ENCODE assay signal across 17 cellular contexts in the genomic region with DNA sequence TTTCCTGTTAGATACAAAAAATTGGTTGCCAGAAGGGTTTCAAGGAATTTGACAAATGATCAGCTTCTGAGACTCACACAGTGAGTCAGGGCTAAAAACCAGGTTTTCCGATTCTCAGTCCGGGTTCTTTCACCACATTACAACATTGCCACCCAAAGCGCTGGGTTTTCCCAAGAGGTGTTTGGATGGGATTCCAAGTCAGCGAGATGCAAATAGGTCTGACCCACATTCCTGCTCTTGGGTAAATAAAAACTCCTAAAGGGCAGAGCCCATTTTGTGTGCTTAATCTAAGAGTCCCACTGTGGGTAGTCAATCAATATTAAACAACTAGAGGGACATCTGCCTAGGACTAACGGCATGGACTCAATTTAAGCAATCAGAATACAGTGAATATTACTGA. TPM values are rescaled to one million over a fixed set of nuclear protein-coding genes. Genes with fewer than 3 reads are reported as not detected.
DNase-seq lines count a peak whose midpoint lies in the region; ATAC-seq and TF ChIP-seq lines count a peak whose summit lies in the region.
"Had no signal": no experiment of that assay in that cellular context is flagged by ENCODE, and none has a peak within 500 bp of the region (broad histone marks: within the 10 kb centered on the region; RNA-seq: fewer than 3 reads in every experiment).

No MANE protein-coding gene starts in this region.

- H3K27me3 Mint-ChIP-seq in T-cell, result no peaks in the 10 kb centered on the region
- H3K27me3 Mint-ChIP-seq: activated naive CD8-positive, alpha-beta T cell treated with anti-CD3 and anti-CD28 coated beads, Interleukin-2, amount 50 U/mL, for 24 hours; effector memory CD8-positive, alpha-beta T cell had no signal

- ATAC-seq in T-cell (replicated peaks in 1 of 4) (no peak), aorta (ENCODE audit: low FRiP score) (no peak)
- ATAC-seq: activated naive CD8-positive, alpha-beta T cell treated with anti-CD3 and anti-CD28 coated beads, Interleukin-2, amount 50 U/mL, for 24 hours; CD8-positive, alpha-beta T cell; effector memory CD8-positive, alpha-beta T cell; heart right ventricle; right cardiac atrium had no signal

- intact Hi-C loops in aorta (cut with DNase I), result no loop called here
- intact Hi-C loops in posterior cingulate gyrus (cut with DNase I), result no loop called here

- H3K27ac Mint-ChIP-seq in T-cell, result no peak overlapping the region
- H3K27ac Mint-ChIP-seq: activated naive CD8-positive, alpha-beta T cell treated with anti-CD3 and anti-CD28 coated beads, Interleukin-2, amount 50 U/mL, for 24 hours; CD8-positive, alpha-beta T cell; effector memory CD8-positive, alpha-beta T cell; mesothelial cell of epicardium had no signal

- CTCF ChIA-PET in T-cell (lab: Charles Lee), result no interaction called here

- peaks cover 53% of the 10 kb centered on the region for H3K4me1 ChIP-seq in iPS-20b (ENCODE audit: insufficient read depth, low read length)
- peaks cover 2 to 11% of the 10 kb centered on the region in 2 donors for H3K4me1 ChIP-seq in aorta (ENCODE audit: control insufficient read depth in 1 of 2, insufficient read depth in 2 of 2, low read length in 2 of 2)

- no peak for TF ChIP-seq CTCF in astrocyte of the spinal cord (IDR thresholded peaks at IDR 0.05; ENCODE audit: low read depth, low read length)

- 9 to 20% methylated on average over 5 of the region's 5 CpGs for WGBS in aorta, 2 donors

- H3K4me3 ChIP-seq in astrocyte of the spinal cord (ENCODE audit: low read depth, low read length), result no peak overlapping the region
- H3K4me3 ChIP-seq in iPS-20b (ENCODE audit: low read length), result peak overlapping the region; percentile 59
- H3K4me3 ChIP-seq in aorta (ENCODE audit: low read length in 2 of 2), result no peak overlapping the region
- H3K4me3 ChIP-seq: heart right ventricle had no signal

- H3K36me3 ChIP-seq in iPS-20b (ENCODE audit: insufficient read depth, low read depth, low read length) (no peaks in the 10 kb centered on the region), aorta (ENCODE audit: control insufficient read depth in 1 of 2, insufficient read depth in 2 of 2, low read length in 1 of 2) (no peaks in the 10 kb centered on the region)
- H3K36me3 ChIP-seq: heart right ventricle had no signal

- H3K4me1 Mint-ChIP-seq in T-cell, result peaks cover 18 to 21% (median 21%) of the 10 kb centered on the region in 3 donors

- peak overlapping the region; percentile 74 for H3K27ac ChIP-seq in iPS-20b (ENCODE audit: low read length)
- H3K27ac ChIP-seq in aorta (ENCODE audit: low read depth in 1 of 2, low read length in 2 of 2), result no peak overlapping the region
- H3K27ac ChIP-seq: heart right ventricle, VCaP had no signal

- no peaks in the 10 kb centered on the region for H3K36me3 Mint-ChIP-seq in T-cell
- H3K36me3 Mint-ChIP-seq: mesothelial cell of epicardium had no signal

- no peak overlapping the region for H3K4me3 Mint-ChIP-seq in T-cell
- H3K4me3 Mint-ChIP-seq: activated naive CD8-positive, alpha-beta T cell treated with anti-CD3 and anti-CD28 coated beads, Interleukin-2, amount 50 U/mL, for 24 hours; CD8-positive, alpha-beta T cell; effector memory CD8-positive, alpha-beta T cell; mesothelial cell of epicardium had no signal

- H3K27me3 ChIP-seq in iPS-20b (ENCODE audit: insufficient read depth, low read length), result no peaks in the 10 kb centered on the region
- H3K27me3 ChIP-seq in aorta (ENCODE audit: control insufficient read depth in 1 of 2, insufficient read depth in 2 of 2, low read length in 1 of 2), result no peaks in the 10 kb centered on the region

- peak; percentile 51 for DNase-seq in HK-2 (ENCODE audit: unreplicated experiment)
- DNase-seq in astrocyte of the spinal cord (ENCODE audit: low read depth, low spot score), result peak; percentile 59
- peak; percentile 98 for DNase-seq in renal cortical epithelial cell (ENCODE audit: low read depth)
- DNase-seq in T-cell, result no peak
- DNase-seq in aorta, result no peak
- DNase-seq in posterior cingulate gyrus, result no peak
- DNase-seq in NCI-H82 treated with DMSO at 0.1 percent for 48 hours (lab: John Stamatoyannopoulos, UW; ENCODE audit: unreplicated experiment), result no peak
- DNase-seq: activated naive CD8-positive, alpha-beta T cell treated with anti-CD3 and anti-CD28 coated beads, Interleukin-2, amount 50 U/mL, for 24 hours; CD8-positive, alpha-beta T cell; effector memory CD8-positive, alpha-beta T cell; heart right ventricle; NCI-H187; NK-92 treated with Interleukin-12 subunit alpha and Interleukin-12 subunit beta, amount 100 ng/mL, for 24 hours; right cardiac atrium had no signal

- no peaks in the 10 kb centered on the region for H3K9me3 Mint-ChIP-seq in T-cell
- H3K9me3 Mint-ChIP-seq: activated naive CD8-positive, alpha-beta T cell treated with anti-CD3 and anti-CD28 coated beads, Interleukin-2, amount 50 U/mL, for 24 hours; CD8-positive, alpha-beta T cell; effector memory CD8-positive, alpha-beta T cell; mesothelial cell of epicardium had no signal

- POLR2A ChIA-PET in T-cell (lab: Charles Lee), result no interaction called here

- in situ Hi-C loops in astrocyte of the spinal cord (cut with HindIII; ENCODE audit: low sequenced_read_pairs), result no loop called here

- H3K9ac ChIP-seq in iPS-20b (ENCODE audit: low read depth, low read length), result peak overlapping the region; percentile 67

- H3K9me3 ChIP-seq in iPS-20b (ENCODE audit: insufficient read depth, low read depth, low read length) (no peaks in the 10 kb centered on the region), aorta (ENCODE audit: control insufficient read depth, low read length) (no peaks in the 10 kb centered on the region)
- H3K9me3 ChIP-seq: heart right ventricle had no signal

RNA-seq across cellular contexts. Expression of a gene that starts 5.4 kb away (rescaled TPM):
- 14.4 and 46.3 TPM in 2 replicates for total RNA-seq in renal cortical epithelial cell
- 10 to 100 TPM; 12.9 to 16.7 (median 13.9) TPM for total RNA-seq in T-cell
- total RNA-seq in aorta, result 10 to 100 TPM; 18.1 to 21.4 TPM
- polyA plus RNA-seq in aorta, result 1 to 10 TPM; 5.8 to 6.0 TPM

Comparison
In these comparisons a context has a peak if more than half of its experiments do, and no peak if none do; other contexts are left out.
1. DNase-seq: peak in HK-2 (single experiment), astrocyte of the spinal cord (single experiment) and renal cortical epithelial cell (single experiment); none in T-cell (0 of 34), aorta (0 of 2), posterior cingulate gyrus (0 of 10) and NCI-H82 treated with DMSO at 0.1 percent for 48 hours (single experiment).